In the genomic region with DNA sequence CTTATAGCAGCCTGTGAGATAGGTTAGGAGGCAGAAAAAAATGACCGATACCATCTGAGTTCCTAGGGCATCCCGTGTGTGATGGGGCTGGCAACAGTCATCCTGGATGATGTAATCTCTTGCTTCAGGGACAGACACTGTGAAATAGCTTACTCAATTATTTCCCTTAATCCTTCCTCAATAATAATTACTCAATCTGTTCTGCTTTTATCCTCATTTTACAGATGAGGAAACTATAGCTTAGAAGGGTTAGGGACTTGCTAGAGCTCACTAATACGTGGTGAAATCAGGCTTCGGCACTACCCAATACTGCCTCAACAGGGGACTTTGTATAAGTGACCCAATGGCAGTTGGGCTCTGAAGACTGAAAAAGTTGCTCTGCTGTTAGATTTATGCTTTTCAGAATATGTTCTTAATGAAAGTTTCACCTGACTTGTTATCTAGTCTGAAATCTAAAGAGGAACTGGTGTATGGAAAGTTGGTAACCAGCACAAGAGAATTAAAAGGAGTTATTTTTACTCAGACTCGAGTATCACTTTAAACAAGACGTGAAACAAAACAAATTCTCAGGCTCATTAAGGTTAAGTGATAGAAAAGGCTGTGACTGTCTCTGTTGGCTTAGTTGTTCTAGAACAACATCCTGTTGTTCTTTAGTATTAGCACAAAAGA, we compare ENCODE assay signal across 8 cellular contexts. TPM values are rescaled to one million over a fixed set of nuclear protein-coding genes. Genes with fewer than 3 reads are reported as not detected.
DNase-seq lines count a peak whose midpoint lies in the region; ATAC-seq and TF ChIP-seq lines count a peak whose summit lies in the region.

No MANE protein-coding gene starts in this region.

- peaks cover 69 to 78% of the 10 kb centered on the region in 2 experiments for H3K4me1 ChIP-seq in neutrophil (ENCODE audit: control insufficient read depth in 1 of 2, insufficient read depth in 1 of 2, low read depth in 1 of 2, low read length in 1 of 2)

- peaks cover 72% of the 10 kb centered on the region for H3K36me3 Mint-ChIP-seq in activated naive CD8-positive, alpha-beta T cell treated with anti-CD3 and anti-CD28 coated beads, Interleukin-2, amount 10 ng/mL, durations not matched to agents 7 days and 5 days

- DNase-seq in GF-D8 (lab: John Stamatoyannopoulos, UW) (peak; percentile 90), OCI-M2 (lab: John Stamatoyannopoulos, UW; ENCODE audit: unreplicated experiment) (no peak), NCI-H446 (lab: John Stamatoyannopoulos, UW) (no peak), NAMALWA (ENCODE audit: low spot score) (no peak)
- no peak for DNase-seq in activated naive CD8-positive, alpha-beta T cell treated with anti-CD3 and anti-CD28 coated beads, Interleukin-2, amount 10 ng/mL, durations not matched to agents 7 days and 5 days

- H3K4me3 ChIP-seq in neutrophil (ENCODE audit: low read depth in 1 of 2, low read length in 1 of 2), result peak overlapping the region; percentile 42 to 48

- peak overlapping the region; percentile 94 for H3K27ac ChIP-seq in neutrophil

- peaks cover 82% of the 10 kb centered on the region for H3K36me3 ChIP-seq in neutrophil

- ATAC-seq in GM19463 (IDR thresholded peaks at IDR 0.05; ENCODE audit: unreplicated experiment) (peak; percentile 66), HG03457 (IDR thresholded peaks at IDR 0.05; ENCODE audit: unreplicated experiment) (peak; percentile 40)
- ATAC-seq in activated naive CD8-positive, alpha-beta T cell treated with anti-CD3 and anti-CD28 coated beads, Interleukin-2, amount 10 ng/mL, durations not matched to agents 7 days and 5 days (ENCODE audit: low read depth), result peak; percentile 23

- H3K9me3 ChIP-seq in neutrophil, result no peaks in the 10 kb centered on the region

- peaks cover 17% of the 10 kb centered on the region for H3K9me3 Mint-ChIP-seq in activated naive CD8-positive, alpha-beta T cell treated with anti-CD3 and anti-CD28 coated beads, Interleukin-2, amount 10 ng/mL, durations not matched to agents 7 days and 5 days

- TF ChIP-seq CTCF in neutrophil (IDR thresholded peaks at IDR 0.05), result peak; percentile 78

- H3K27ac Mint-ChIP-seq in activated naive CD8-positive, alpha-beta T cell treated with anti-CD3 and anti-CD28 coated beads, Interleukin-2, amount 10 ng/mL, durations not matched to agents 7 days and 5 days, result peak overlapping the region; percentile 93

- H3K27me3 Mint-ChIP-seq in activated naive CD8-positive, alpha-beta T cell treated with anti-CD3 and anti-CD28 coated beads, Interleukin-2, amount 10 ng/mL, durations not matched to agents 7 days and 5 days, result no peaks in the 10 kb centered on the region

- H3K4me3 Mint-ChIP-seq in activated naive CD8-positive, alpha-beta T cell treated with anti-CD3 and anti-CD28 coated beads, Interleukin-2, amount 10 ng/mL, durations not matched to agents 7 days and 5 days, result peak overlapping the region; percentile 43

- H3K27me3 ChIP-seq in neutrophil, result no peaks in the 10 kb centered on the region

- H3K4me1 Mint-ChIP-seq in activated naive CD8-positive, alpha-beta T cell treated with anti-CD3 and anti-CD28 coated beads, Interleukin-2, amount 10 ng/mL, durations not matched to agents 7 days and 5 days, result peaks cover 45% of the 10 kb centered on the region

- POLR2A ChIA-PET in activated naive CD8-positive, alpha-beta T cell treated with anti-CD3 and anti-CD28 coated beads, Interleukin-2, amount 10 ng/mL, durations not matched to agents 7 days and 5 days (lab: Charles Lee), result interaction anchor here (1.1 to 5.5 kb wide), 9 partner anchors 10 to 488 kb away, joined by 3 to 145 read pairs (median 6); a partner anchor contains a TSS

RNA-seq across cellular contexts. Expression of a gene that starts 14.4 kb away (rescaled TPM):
- total RNA-seq in activated naive CD8-positive, alpha-beta T cell treated with anti-CD3 and anti-CD28 coated beads, Interleukin-2, amount 10 ng/mL, durations not matched to agents 7 days and 5 days, result 10 to 100 TPM; 69.3 to 80.6 TPM
